ENCODE assay signal across 8 cellular contexts in the genomic region with DNA sequence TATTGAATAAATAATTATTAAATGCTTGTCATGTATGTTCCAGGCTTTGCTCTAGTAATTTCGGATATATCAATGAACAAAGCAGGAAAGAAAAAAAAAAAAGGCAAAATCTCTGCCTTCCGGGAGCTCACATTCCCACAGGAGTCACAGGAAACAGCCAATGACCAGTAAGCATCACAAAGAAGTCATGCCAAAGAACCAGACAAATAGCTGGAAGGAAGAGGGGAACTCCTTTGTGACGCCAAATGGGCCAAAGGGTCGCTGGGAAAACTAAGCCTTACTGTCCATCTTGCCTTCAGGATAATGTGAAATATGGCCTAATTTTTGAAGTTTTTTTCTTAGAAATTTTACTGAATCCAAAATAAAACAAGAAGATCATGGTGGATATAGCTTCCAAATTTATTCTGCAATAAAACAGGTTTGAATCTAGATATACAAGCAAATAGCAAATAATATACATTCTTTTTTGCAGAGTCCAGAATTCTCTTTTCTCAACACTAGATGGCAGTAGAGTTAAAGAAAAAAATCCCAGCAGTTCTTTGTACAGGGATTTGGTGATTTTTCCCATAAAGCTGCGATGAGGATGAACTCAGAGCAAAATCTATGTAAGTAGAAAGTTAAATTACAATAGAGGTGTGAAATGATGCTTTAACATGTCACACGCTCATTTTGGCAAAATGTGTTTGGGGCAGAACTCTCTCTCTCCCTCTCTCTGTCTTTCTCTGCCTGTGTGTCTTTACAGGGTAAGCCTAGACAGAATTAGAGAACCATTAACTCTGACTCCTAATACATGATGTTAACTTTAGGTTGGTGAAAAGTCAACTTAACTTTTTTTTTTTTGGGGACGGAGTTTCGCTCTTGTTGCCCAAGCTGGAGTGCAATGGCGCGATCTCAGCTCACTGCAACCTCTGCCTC.
DNase-seq lines count a peak whose midpoint lies in the region; ATAC-seq, FAIRE-seq and TF ChIP-seq lines count a peak whose summit lies in the region.

No MANE protein-coding gene starts in this region.

- no peak for TF ChIP-seq POLR2A in thyroid gland (IDR thresholded peaks at IDR 0.05)

- no peaks in the 10 kb centered on the region for H3K9me3 ChIP-seq in hepatocyte (ENCODE audit: low read depth)
- no peaks in the 10 kb centered on the region for H3K9me3 ChIP-seq in thyroid gland

- no peaks in the 10 kb centered on the region for H3K9me2 ChIP-seq in hepatocyte (replicated peaks; ENCODE audit: insufficient read depth)

- H3K79me2 ChIP-seq in hepatocyte = no peaks in the 10 kb centered on the region

- H3K36me3 ChIP-seq in hepatocyte (replicated peaks; ENCODE audit: insufficient read depth, low read depth) (no peaks in the 10 kb centered on the region), thyroid gland (no peaks in the 10 kb centered on the region)

- H3K27me3 ChIP-seq in hepatocyte (no peaks in the 10 kb centered on the region), thyroid gland (no peaks in the 10 kb centered on the region)

- H4K20me1 ChIP-seq in hepatocyte (ENCODE audit: insufficient read depth, poor library complexity, severe bottlenecking) = no peaks in the 10 kb centered on the region

- FAIRE-seq in D721Med (lab: Jason Lieb, UNC) = no peak

- intact Hi-C loops in thyroid gland (cut with DNase I) = no loop called here

- TF ChIP-seq CTCF in D721Med (IDR thresholded peaks at IDR 0.05; ENCODE audit: insufficient read depth, missing control alignments) = peak; percentile 70
- TF ChIP-seq CTCF in VCaP (conservative IDR thresholded peaks at IDR 0.05) = peak; percentile 78
- peak; percentile 86 for TF ChIP-seq CTCF in hepatocyte (IDR thresholded peaks at IDR 0.05; ENCODE audit: poor library complexity)
- peak; percentile 16 to 74 (median 51) for TF ChIP-seq CTCF in thyroid gland (IDR thresholded peaks at IDR 0.05)

- H3K4me2 ChIP-seq in hepatocyte = no peak overlapping the region

- no peaks in the 10 kb centered on the region for H3K4me1 ChIP-seq in hepatocyte (ENCODE audit: insufficient read depth)
- H3K4me1 ChIP-seq in thyroid gland = no peaks in the 10 kb centered on the region

- H3K27ac ChIP-seq in VCaP (no peak overlapping the region), hepatocyte (no peak overlapping the region), thyroid gland (no peak overlapping the region)

- DNase-seq in D721Med (ENCODE audit: insufficient read length, low spot score) (no peak), HT-29 (ENCODE audit: low spot score) (peak; percentile 52), hepatocyte (ENCODE audit: low spot score) (peak; percentile 36), thyroid gland (no peak)
- DNase-seq in stimulated activated naive CD4-positive, alpha-beta T cell treated with Interleukin-2 at 50 U/mL for 16 hours (lab: John Stamatoyannopoulos, UW) = no peak

- 63% methylated on average over 10 of the region's 10 CpGs for WGBS in hepatocyte (ENCODE audit: low lambda C conversion rate, missing lambda C conversion rate)
- 55% methylated on average over 10 of the region's 10 CpGs for WGBS in thyroid gland, 2 donors

- ATAC-seq in activated CD4-positive, CD25-positive, alpha-beta regulatory T cell treated with anti-CD3 and anti-CD28 coated beads, Interleukin-2, amount 50 U/mL, for 24 hours = no peak
- ATAC-seq in GM21528 (IDR thresholded peaks at IDR 0.05; ENCODE audit: low FRiP score, unreplicated experiment) = no peak

- H2AFZ ChIP-seq in hepatocyte = no peak overlapping the region

- H3K4me3 ChIP-seq in hepatocyte (no peak overlapping the region), thyroid gland (replicated peaks in 1 of 3) (no peak overlapping the region)

Comparison
In these comparisons a context has a peak if more than half of its experiments do, and no peak if none do; other contexts are left out.
1. DNase-seq: peak in HT-29 (single experiment) and hepatocyte (single experiment); none in D721Med (single experiment), thyroid gland (0 of 2) and stimulated activated naive CD4-positive, alpha-beta T cell treated with Interleukin-2 at 50 U/mL for 16 hours (single experiment).
2. Peak in every context shown above with its lines, with median percentiles within 50 percentile points of each other: CTCF ChIP-seq.